ENCODE assay signal across 1 cellular context in genomic region chr1:100037665-100038400, GRCh38.
A peak's percentile ranks its signal among the peaks of the same experiment; 100 is the strongest.
TF ChIP-seq lines count a peak whose summit lies in the region.

No MANE protein-coding gene starts in this region.

TF ChIP-seq in HepG2, 621 proteins besides CTCF, POLR2A, EP300 and RAD21 (continued from another document and continues in another):
- TF ChIP-seq ZNF205 (CRISPR knock-in tag; IDR thresholded peaks at IDR 0.05) = peak; percentile 59; the same call in 1 of the 2 replicates
- peak; percentile 74 for TF ChIP-seq ZBTB10 (CRISPR knock-in tag; IDR thresholded peaks at IDR 0.05; ENCODE audit: borderline replicate concordance)
- 0 out of 2 replicates have a peak, but pooled peaks have one; percentile 52 for TF ChIP-seq ZMYM4 (CRISPR knock-in tag; IDR thresholded peaks at IDR 0.05)
- TF ChIP-seq ZSCAN22 (CRISPR knock-in tag; IDR thresholded peaks at IDR 0.05) = no peak
- peak; percentile 53; the same call in 1 of the 2 replicates for TF ChIP-seq GATAD1 (CRISPR knock-in tag; IDR thresholded peaks at IDR 0.05)
- TF ChIP-seq, protein P1, sequence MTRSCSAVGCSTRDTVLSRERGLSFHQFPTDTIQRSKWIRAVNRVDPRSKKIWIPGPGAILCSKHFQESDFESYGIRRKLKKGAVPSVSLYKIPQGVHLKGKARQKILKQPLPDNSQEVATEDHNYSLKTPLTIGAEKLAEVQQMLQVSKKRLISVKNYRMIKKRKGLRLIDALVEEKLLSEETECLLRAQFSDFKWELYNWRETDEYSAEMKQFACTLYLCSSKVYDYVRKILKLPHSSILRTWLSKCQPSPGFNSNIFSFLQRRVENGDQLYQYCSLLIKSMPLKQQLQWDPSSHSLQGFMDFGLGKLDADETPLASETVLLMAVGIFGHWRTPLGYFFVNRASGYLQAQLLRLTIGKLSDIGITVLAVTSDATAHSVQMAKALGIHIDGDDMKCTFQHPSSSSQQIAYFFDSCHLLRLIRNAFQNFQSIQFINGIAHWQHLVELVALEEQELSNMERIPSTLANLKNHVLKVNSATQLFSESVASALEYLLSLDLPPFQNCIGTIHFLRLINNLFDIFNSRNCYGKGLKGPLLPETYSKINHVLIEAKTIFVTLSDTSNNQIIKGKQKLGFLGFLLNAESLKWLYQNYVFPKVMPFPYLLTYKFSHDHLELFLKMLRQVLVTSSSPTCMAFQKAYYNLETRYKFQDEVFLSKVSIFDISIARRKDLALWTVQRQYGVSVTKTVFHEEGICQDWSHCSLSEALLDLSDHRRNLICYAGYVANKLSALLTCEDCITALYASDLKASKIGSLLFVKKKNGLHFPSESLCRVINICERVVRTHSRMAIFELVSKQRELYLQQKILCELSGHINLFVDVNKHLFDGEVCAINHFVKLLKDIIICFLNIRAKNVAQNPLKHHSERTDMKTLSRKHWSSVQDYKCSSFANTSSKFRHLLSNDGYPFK (CRISPR knock-in tag; IDR thresholded peaks at IDR 0.05; ENCODE audit: borderline replicate concordance) = no peak; the same call in 1 of the 2 replicates
- TF ChIP-seq ZNF83 (CRISPR knock-in tag; IDR thresholded peaks at IDR 0.05; ENCODE audit: borderline replicate concordance) = peak; percentile 18; the same call in 1 of the 2 replicates
- no peak for TF ChIP-seq YEATS2 (CRISPR knock-in tag; IDR thresholded peaks at IDR 0.05; ENCODE audit: borderline replicate concordance)
- TF ChIP-seq, protein P2, sequence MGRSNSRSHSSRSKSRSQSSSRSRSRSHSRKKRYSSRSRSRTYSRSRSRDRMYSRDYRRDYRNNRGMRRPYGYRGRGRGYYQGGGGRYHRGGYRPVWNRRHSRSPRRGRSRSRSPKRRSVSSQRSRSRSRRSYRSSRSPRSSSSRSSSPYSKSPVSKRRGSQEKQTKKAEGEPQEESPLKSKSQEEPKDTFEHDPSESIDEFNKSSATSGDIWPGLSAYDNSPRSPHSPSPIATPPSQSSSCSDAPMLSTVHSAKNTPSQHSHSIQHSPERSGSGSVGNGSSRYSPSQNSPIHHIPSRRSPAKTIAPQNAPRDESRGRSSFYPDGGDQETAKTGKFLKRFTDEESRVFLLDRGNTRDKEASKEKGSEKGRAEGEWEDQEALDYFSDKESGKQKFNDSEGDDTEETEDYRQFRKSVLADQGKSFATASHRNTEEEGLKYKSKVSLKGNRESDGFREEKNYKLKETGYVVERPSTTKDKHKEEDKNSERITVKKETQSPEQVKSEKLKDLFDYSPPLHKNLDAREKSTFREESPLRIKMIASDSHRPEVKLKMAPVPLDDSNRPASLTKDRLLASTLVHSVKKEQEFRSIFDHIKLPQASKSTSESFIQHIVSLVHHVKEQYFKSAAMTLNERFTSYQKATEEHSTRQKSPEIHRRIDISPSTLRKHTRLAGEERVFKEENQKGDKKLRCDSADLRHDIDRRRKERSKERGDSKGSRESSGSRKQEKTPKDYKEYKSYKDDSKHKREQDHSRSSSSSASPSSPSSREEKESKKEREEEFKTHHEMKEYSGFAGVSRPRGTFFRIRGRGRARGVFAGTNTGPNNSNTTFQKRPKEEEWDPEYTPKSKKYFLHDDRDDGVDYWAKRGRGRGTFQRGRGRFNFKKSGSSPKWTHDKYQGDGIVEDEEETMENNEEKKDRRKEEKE (IDR thresholded peaks at IDR 0.05) = no peak
- TF ChIP-seq POLR2AphosphoS2 (IDR thresholded peaks at IDR 0.05; ENCODE audit: low read depth, low read length) = no peak
- TF ChIP-seq RXRB (CRISPR knock-in tag; IDR thresholded peaks at IDR 0.05; ENCODE audit: borderline replicate concordance) = peak; percentile 34; the same call in 1 of the 2 replicates
- TF ChIP-seq MEIS1 (CRISPR knock-in tag; IDR thresholded peaks at IDR 0.05; ENCODE audit: borderline replicate concordance) = no peak
- peak; percentile 88 for TF ChIP-seq MXD3 (CRISPR knock-in tag; IDR thresholded peaks at IDR 0.05)
- TF ChIP-seq CSRNP1 (CRISPR knock-in tag; IDR thresholded peaks at IDR 0.05) = peak; percentile 43; the same call in 1 of the 2 replicates
- TF ChIP-seq TEF (CRISPR knock-in tag; IDR thresholded peaks at IDR 0.05) = 0 out of 2 replicates have a peak, but pooled peaks have one; percentile 12
- 0 out of 2 replicates have a peak, but pooled peaks have one; percentile 67 for TF ChIP-seq THYN1 (CRISPR knock-in tag; IDR thresholded peaks at IDR 0.05; ENCODE audit: borderline replicate concordance, low read depth)
- TF ChIP-seq ZSCAN30 (CRISPR knock-in tag; IDR thresholded peaks at IDR 0.05) = no peak; the same call in 1 of the 2 replicates
- TF ChIP-seq, protein P3, sequence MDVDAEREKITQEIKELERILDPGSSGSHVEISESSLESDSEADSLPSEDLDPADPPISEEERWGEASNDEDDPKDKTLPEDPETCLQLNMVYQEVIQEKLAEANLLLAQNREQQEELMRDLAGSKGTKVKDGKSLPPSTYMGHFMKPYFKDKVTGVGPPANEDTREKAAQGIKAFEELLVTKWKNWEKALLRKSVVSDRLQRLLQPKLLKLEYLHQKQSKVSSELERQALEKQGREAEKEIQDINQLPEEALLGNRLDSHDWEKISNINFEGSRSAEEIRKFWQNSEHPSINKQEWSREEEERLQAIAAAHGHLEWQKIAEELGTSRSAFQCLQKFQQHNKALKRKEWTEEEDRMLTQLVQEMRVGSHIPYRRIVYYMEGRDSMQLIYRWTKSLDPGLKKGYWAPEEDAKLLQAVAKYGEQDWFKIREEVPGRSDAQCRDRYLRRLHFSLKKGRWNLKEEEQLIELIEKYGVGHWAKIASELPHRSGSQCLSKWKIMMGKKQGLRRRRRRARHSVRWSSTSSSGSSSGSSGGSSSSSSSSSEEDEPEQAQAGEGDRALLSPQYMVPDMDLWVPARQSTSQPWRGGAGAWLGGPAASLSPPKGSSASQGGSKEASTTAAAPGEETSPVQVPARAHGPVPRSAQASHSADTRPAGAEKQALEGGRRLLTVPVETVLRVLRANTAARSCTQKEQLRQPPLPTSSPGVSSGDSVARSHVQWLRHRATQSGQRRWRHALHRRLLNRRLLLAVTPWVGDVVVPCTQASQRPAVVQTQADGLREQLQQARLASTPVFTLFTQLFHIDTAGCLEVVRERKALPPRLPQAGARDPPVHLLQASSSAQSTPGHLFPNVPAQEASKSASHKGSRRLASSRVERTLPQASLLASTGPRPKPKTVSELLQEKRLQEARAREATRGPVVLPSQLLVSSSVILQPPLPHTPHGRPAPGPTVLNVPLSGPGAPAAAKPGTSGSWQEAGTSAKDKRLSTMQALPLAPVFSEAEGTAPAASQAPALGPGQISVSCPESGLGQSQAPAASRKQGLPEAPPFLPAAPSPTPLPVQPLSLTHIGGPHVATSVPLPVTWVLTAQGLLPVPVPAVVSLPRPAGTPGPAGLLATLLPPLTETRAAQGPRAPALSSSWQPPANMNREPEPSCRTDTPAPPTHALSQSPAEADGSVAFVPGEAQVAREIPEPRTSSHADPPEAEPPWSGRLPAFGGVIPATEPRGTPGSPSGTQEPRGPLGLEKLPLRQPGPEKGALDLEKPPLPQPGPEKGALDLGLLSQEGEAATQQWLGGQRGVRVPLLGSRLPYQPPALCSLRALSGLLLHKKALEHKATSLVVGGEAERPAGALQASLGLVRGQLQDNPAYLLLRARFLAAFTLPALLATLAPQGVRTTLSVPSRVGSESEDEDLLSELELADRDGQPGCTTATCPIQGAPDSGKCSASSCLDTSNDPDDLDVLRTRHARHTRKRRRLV (CRISPR knock-in tag; IDR thresholded peaks at IDR 0.05) = 0 out of 2 replicates have a peak, but pooled peaks have one; percentile 5
- TF ChIP-seq, protein P4, sequence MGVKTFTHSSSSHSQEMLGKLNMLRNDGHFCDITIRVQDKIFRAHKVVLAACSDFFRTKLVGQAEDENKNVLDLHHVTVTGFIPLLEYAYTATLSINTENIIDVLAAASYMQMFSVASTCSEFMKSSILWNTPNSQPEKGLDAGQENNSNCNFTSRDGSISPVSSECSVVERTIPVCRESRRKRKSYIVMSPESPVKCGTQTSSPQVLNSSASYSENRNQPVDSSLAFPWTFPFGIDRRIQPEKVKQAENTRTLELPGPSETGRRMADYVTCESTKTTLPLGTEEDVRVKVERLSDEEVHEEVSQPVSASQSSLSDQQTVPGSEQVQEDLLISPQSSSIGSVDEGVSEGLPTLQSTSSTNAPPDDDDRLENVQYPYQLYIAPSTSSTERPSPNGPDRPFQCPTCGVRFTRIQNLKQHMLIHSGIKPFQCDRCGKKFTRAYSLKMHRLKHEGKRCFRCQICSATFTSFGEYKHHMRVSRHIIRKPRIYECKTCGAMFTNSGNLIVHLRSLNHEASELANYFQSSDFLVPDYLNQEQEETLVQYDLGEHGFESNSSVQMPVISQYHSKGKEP (CRISPR knock-in tag; IDR thresholded peaks at IDR 0.05) = no peak
- TF ChIP-seq SIX1 (CRISPR knock-in tag; IDR thresholded peaks at IDR 0.05; ENCODE audit: borderline replicate concordance) = no peak
- 0 out of 2 replicates have a peak, but pooled peaks have one; percentile 63 for TF ChIP-seq ZNF616 (CRISPR knock-in tag; IDR thresholded peaks at IDR 0.05; ENCODE audit: low read depth)
- TF ChIP-seq, protein P5, sequence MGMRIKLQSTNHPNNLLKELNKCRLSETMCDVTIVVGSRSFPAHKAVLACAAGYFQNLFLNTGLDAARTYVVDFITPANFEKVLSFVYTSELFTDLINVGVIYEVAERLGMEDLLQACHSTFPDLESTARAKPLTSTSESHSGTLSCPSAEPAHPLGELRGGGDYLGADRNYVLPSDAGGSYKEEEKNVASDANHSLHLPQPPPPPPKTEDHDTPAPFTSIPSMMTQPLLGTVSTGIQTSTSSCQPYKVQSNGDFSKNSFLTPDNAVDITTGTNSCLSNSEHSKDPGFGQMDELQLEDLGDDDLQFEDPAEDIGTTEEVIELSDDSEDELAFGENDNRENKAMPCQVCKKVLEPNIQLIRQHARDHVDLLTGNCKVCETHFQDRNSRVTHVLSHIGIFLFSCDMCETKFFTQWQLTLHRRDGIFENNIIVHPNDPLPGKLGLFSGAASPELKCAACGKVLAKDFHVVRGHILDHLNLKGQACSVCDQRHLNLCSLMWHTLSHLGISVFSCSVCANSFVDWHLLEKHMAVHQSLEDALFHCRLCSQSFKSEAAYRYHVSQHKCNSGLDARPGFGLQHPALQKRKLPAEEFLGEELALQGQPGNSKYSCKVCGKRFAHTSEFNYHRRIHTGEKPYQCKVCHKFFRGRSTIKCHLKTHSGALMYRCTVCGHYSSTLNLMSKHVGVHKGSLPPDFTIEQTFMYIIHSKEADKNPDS (CRISPR knock-in tag; IDR thresholded peaks at IDR 0.05) = no peak
- TF ChIP-seq MTF1 (CRISPR knock-in tag; IDR thresholded peaks at IDR 0.05) = 0 out of 2 replicates have a peak, but pooled peaks have one; percentile 48
- TF ChIP-seq ATM (IDR thresholded peaks at IDR 0.05; ENCODE audit: borderline replicate concordance) = no peak
- peak; percentile 56; the same call in 1 of the 2 replicates for TF ChIP-seq JUND (CRISPR knock-in tag; IDR thresholded peaks at IDR 0.05)
- TF ChIP-seq KMT2B (CRISPR knock-in tag; IDR thresholded peaks at IDR 0.05) = peak; percentile 71; the same call in 1 of the 2 replicates
- TF ChIP-seq RFX5 (IDR thresholded peaks at IDR 0.05; ENCODE audit: low read depth, low read length) = no peak
- peak; percentile 98 for TF ChIP-seq YY1 (IDR thresholded peaks at IDR 0.05; ENCODE audit: insufficient read depth, insufficient replicate concordance, low read depth, low read length)
- TF ChIP-seq ZNF567 (CRISPR knock-in tag; IDR thresholded peaks at IDR 0.05; ENCODE audit: borderline replicate concordance) = no peak
- TF ChIP-seq IRF2 (CRISPR knock-in tag; IDR thresholded peaks at IDR 0.05) = peak; percentile 27; the same call in 1 of the 2 replicates
- TF ChIP-seq PCBP1 (IDR thresholded peaks at IDR 0.05; ENCODE audit: borderline replicate concordance, low read depth, low read length) = no peak
- peak; percentile 91; the same call in 1 of the 2 replicates for TF ChIP-seq AHR (CRISPR knock-in tag; IDR thresholded peaks at IDR 0.05)
- TF ChIP-seq TRIM22 (IDR thresholded peaks at IDR 0.05) = no peak
- no peak for TF ChIP-seq CC2D1A (CRISPR knock-in tag; IDR thresholded peaks at IDR 0.05)
